In the genomic region with DNA sequence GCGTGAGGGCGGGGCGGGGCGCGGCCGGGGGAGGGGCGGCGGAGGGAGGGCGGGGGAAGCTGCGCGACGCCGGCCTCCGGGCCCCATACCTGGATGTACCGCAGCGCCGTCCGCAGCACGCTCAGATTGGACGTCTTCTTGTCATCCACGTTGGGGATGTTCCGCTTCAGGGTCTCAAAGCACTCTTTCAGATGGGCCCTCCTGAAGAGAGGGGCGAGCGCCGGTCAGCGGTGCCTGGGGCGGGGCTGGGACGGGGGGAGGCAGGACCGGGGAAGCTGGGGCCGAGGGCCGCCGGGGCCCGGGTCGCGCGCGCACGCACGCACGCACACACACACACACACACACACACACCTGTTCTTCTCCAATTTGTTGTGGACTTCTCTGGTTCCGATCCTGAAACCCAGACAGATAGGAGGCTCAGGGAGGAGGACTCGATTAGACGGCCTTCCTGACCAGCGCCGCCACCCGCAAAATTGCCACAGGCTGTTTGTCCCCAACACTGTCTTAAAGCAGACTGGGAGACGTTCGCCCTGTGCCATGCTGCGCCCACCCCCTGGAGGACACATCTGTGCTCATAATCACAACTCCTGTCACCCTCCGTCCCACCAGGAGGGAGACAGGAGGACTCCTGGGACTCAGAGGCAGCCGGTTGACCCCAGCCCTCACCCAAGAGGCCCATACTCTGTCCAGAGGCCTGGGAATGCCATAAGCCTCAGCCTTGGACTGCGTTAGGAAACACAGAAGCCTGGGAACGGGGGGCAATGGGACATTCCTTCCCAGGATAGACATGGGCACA, we compare ENCODE assay signal across 8 cellular contexts. TPM values are rescaled to one million over a fixed set of nuclear protein-coding genes. Genes with fewer than 3 reads are reported as not detected.
DNase-seq lines count a peak whose midpoint lies in the region; ATAC-seq, FAIRE-seq and TF ChIP-seq lines count a peak whose summit lies in the region.

No MANE protein-coding gene starts in this region.

- H3K4me3 ChIP-seq in adrenal gland (peak overlapping the region in 1 of 4 donors; percentile 74), thoracic aorta (peak overlapping the region; percentile 92)

- H3K27ac Mint-ChIP-seq in activated CD4-positive, alpha-beta T cell treated with anti-CD3 and anti-CD28 coated beads for 36 hours, result peak overlapping the region; percentile 95

- peaks cover 60% of the 10 kb centered on the region for H3K4me1 Mint-ChIP-seq in activated CD4-positive, alpha-beta T cell treated with anti-CD3 and anti-CD28 coated beads for 36 hours

- no peak for TF ChIP-seq CTCF in adrenal gland (IDR thresholded peaks at IDR 0.05)
- no peak for TF ChIP-seq CTCF in thoracic aorta (IDR thresholded peaks at IDR 0.05)

- DNase-seq in activated CD4-positive, alpha-beta T cell treated with anti-CD3 and anti-CD28 coated beads for 36 hours, result no peak
- DNase-seq in activated CD4-positive, alpha-beta T cell treated with anti-CD3 and anti-CD28 coated beads for 4 hours, result no peak
- DNase-seq in adrenal gland, result peak in 3 of 7 donors; percentile 38 to 53 (median 52)
- DNase-seq in left kidney (ENCODE audit: low read depth, low spot score), result peak; percentile 20
- no peak for DNase-seq in thoracic aorta (ENCODE audit: low spot score)
- DNase-seq in urothelium cell line (ENCODE audit: low spot score), result no peak
- DNase-seq in globus pallidus (ENCODE audit: low spot score), result no peak

- no peak for TF ChIP-seq POLR2A in adrenal gland (IDR thresholded peaks at IDR 0.05)

- H3K27me3 ChIP-seq in adrenal gland, result no peaks in the 10 kb centered on the region
- no peaks in the 10 kb centered on the region for H3K27me3 ChIP-seq in thoracic aorta (replicated peaks; ENCODE audit: insufficient read depth)

- peak overlapping the region in 4 of 5 donors; percentile 97 to 99 (median 98) for H3K27ac ChIP-seq in adrenal gland
- H3K27ac ChIP-seq in thoracic aorta, result peak overlapping the region; percentile 99

- intact Hi-C loops in activated CD4-positive, alpha-beta T cell treated with anti-CD3 and anti-CD28 coated beads for 36 hours (cut with DNase I, micrococcal nuclease), result loop anchor here (1.0 to 10.0 kb wide), 8 partner anchors 199 to 1571 kb away; a partner anchor contains a TSS
- intact Hi-C loops in adrenal gland (cut with DNase I), result no loop called here

- FAIRE-seq in urothelium cell line (lab: Jason Lieb, UNC), result no peak

- no peaks in the 10 kb centered on the region for H3K27me3 Mint-ChIP-seq in activated CD4-positive, alpha-beta T cell treated with anti-CD3 and anti-CD28 coated beads for 36 hours

- peaks cover 12% of the 10 kb centered on the region for H3K36me3 Mint-ChIP-seq in activated CD4-positive, alpha-beta T cell treated with anti-CD3 and anti-CD28 coated beads for 36 hours (ENCODE audit: low read depth)

- ATAC-seq in activated CD4-positive, alpha-beta T cell treated with anti-CD3 and anti-CD28 coated beads for 36 hours, result no peak
- ATAC-seq in thoracic aorta (ENCODE audit: insufficient number of reproducible peaks, low FRiP score, low read depth), result no peak
- no peak for ATAC-seq in GM18909 (IDR thresholded peaks at IDR 0.05; ENCODE audit: poor library complexity, unreplicated experiment)

- H3K4me3 Mint-ChIP-seq in activated CD4-positive, alpha-beta T cell treated with anti-CD3 and anti-CD28 coated beads for 36 hours, result peak overlapping the region; percentile 80

- no peaks in the 10 kb centered on the region for H3K9me3 Mint-ChIP-seq in activated CD4-positive, alpha-beta T cell treated with anti-CD3 and anti-CD28 coated beads for 36 hours (ENCODE audit: low read depth)

- H3K4me1 ChIP-seq in adrenal gland (replicated peaks in 1 of 2) (peaks cover 56 to 76% of the 10 kb centered on the region in 2 donors), thoracic aorta (ENCODE audit: control insufficient read depth in 1 of 2, low read depth in 2 of 2) (peaks cover 55 to 78% of the 10 kb centered on the region in 2 donors)

- H3K9me3 ChIP-seq in adrenal gland (replicated peaks in 1 of 3) (no peaks in the 10 kb centered on the region), thoracic aorta (no peaks in the 10 kb centered on the region)

- POLR2A ChIA-PET in activated CD4-positive, alpha-beta T cell treated with anti-CD3 and anti-CD28 coated beads for 36 hours (lab: Charles Lee), result interaction anchor here (1.0 to 2.2 kb wide), 2 partner anchors 57 to 91 kb away, joined by 3 to 16 read pairs; a partner anchor contains a TSS

- CTCF ChIA-PET in activated CD4-positive, alpha-beta T cell treated with anti-CD3 and anti-CD28 coated beads for 36 hours (lab: Charles Lee), result interaction anchor here (4.6 kb wide), 1 partner anchor 22 kb away, joined by 36 read pairs; no protein-coding TSS in a partner anchor

- 19 to 68% (median 21%) methylated on average over 9 to 52 of the region's 53 CpGs for WGBS in adrenal gland, 4 donors

- H3K36me3 ChIP-seq in adrenal gland (replicated peaks in 1 of 2) (no peaks in the 10 kb centered on the region), thoracic aorta (no peaks in the 10 kb centered on the region)

RNA-seq across cellular contexts. Expression of a gene that starts 6.7 kb away (rescaled TPM):
- 10 to 100 TPM; 16.0 to 19.3 TPM for total RNA-seq in activated CD4-positive, alpha-beta T cell treated with anti-CD3 and anti-CD28 coated beads for 36 hours
- total RNA-seq in adrenal gland (10 to 100 TPM in 7 of 8 donors, 1 to 10 TPM in 1; 9.4 to 43.9 (median 20.9) TPM), thoracic aorta (10 to 100 TPM; 17.9 to 27.1 TPM)
- polyA plus RNA-seq in adrenal gland, result 10 to 100 TPM in 1 of 3 donors, 1 to 10 TPM in 2; 4.9 to 30.6 (median 7.7) TPM

RNA-seq across cellular contexts. Expression of a gene that starts 56.9 kb away (rescaled TPM):
- total RNA-seq in activated CD4-positive, alpha-beta T cell treated with anti-CD3 and anti-CD28 coated beads for 36 hours, result 10 to 100 TPM; 21.4 to 28.0 TPM
- total RNA-seq in adrenal gland, result 10 to 100 TPM; 31.3 to 71.8 (median 52.9) TPM
- polyA plus RNA-seq in adrenal gland, result 100 to 1,000 TPM in 2 of 3 donors, 10 to 100 TPM in 1; 16.3 to 393 (median 175) TPM
- total RNA-seq in thoracic aorta, result 10 to 100 TPM; 58.1 to 70.3 TPM

RNA-seq across cellular contexts. Expression of a gene that starts 57.9 kb away (rescaled TPM):
- total RNA-seq in activated CD4-positive, alpha-beta T cell treated with anti-CD3 and anti-CD28 coated beads for 36 hours, result 10 to 100 TPM; 59.3 to 77.0 TPM
- total RNA-seq in adrenal gland (10 to 100 TPM; 19.7 to 74.6 (median 26.5) TPM), thoracic aorta (10 to 100 TPM; 36.0 to 63.2 TPM)
- polyA plus RNA-seq in adrenal gland, result 10 to 100 TPM; 12.7 to 29.7 (median 13.6) TPM

Comparison
In these comparisons a context has a peak if more than half of its experiments do, and no peak if none do; other contexts are left out.
1. intact Hi-C loops: an anchor here in activated CD4-positive, alpha-beta T cell treated with anti-CD3 and anti-CD28 coated beads for 36 hours (1.0 to 10.0 kb wide); none called in adrenal gland.